In the genomic region with DNA sequence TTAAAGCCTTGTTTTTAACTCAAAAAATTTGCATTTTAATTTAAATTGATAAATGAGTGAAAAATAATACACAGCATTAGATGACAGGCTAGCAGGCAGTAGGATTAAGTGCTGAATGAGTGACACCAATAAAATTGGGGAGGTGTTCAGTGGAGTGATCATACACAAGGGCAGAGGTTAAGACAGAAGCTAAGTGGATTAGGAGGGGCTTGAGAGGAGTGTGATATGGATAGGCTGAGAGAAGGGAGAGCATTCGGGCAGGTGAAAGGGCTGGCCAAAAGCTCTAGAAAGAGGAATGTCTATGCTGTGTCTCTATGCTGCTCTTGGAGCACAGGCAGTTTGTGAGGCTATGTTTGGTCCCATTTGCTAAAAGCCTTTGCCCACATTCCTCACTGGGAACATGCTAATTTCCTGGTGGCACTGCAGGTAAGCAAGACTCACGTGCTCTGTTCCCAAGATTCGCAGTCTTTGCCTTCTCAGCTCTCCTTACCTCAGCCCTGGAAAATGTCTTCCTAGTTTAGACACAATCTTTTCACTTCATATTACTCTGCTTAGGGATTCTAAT, we compare ENCODE assay signal across 20 cellular contexts. TPM values are rescaled to one million over a fixed set of nuclear protein-coding genes. Genes with fewer than 3 reads are reported as not detected.
"Had no signal": no experiment of that assay in that cellular context is flagged by ENCODE, and none has a peak within 500 bp of the region (broad histone marks: within the 10 kb centered on the region; RNA-seq: fewer than 3 reads in every experiment).

No MANE protein-coding gene starts in this region.

- H3K4me1 Mint-ChIP-seq: activated naive CD4-positive, alpha-beta T cell treated with anti-CD3 and anti-CD28 coated beads, Interleukin-2, amount 50 U/mL, for 24 hours; central memory CD8-positive, alpha-beta T cell; stimulated activated naive CD8-positive, alpha-beta T cell treated with anti-CD3 and anti-CD28 coated beads, Interleukin-15, amount 100 ng/mL, for 72 hours; T-helper 17 cell had no signal

- H3K27me3 Mint-ChIP-seq: activated B cell treated with CpG ODN at 0.5 μM for 24 hours, brain had no signal

- H3K27ac ChIP-seq: epithelial cell of prostate, gastrocnemius medialis, thoracic aorta had no signal

- DNase-seq: activated B cell treated with CpG ODN at 0.5 μM for 24 hours; activated CD4-positive, alpha-beta T cell treated with anti-CD3 and anti-CD28 coated beads, Interleukin-2, amount 50 U/mL, for 1 hour; activated T-cell treated with anti-CD3 and anti-CD28 coated beads for 4 hours; amniotic stem cell; cortex of kidney; effector memory CD4-positive, alpha-beta T cell; gastrocnemius medialis; left cardiac atrium; naive thymus-derived CD8-positive, alpha-beta T cell; stimulated activated CD4-positive, alpha-beta T cell treated with anti-CD3 and anti-CD28 coated beads, Interleukin-15, amount 100 ng/mL, for 24 hours; stimulated activated CD4-positive, alpha-beta T cell treated with anti-CD3 and anti-CD28 coated beads, Interleukin-4, amount 100 ng/mL, for 24 hours; stimulated activated naive CD8-positive, alpha-beta T cell treated with anti-CD3 and anti-CD28 coated beads, Interleukin-15, amount 100 ng/mL, for 72 hours; T-helper 17 cell had no signal

- ATAC-seq: gastrocnemius medialis; left cardiac atrium; naive thymus-derived CD8-positive, alpha-beta T cell; stimulated activated naive CD8-positive, alpha-beta T cell treated with anti-CD3 and anti-CD28 coated beads, Interleukin-15, amount 100 ng/mL, for 72 hours; T-helper 17 cell had no signal

- H3K9me3 ChIP-seq: gastrocnemius medialis, thoracic aorta had no signal

- H3K36me3 ChIP-seq: gastrocnemius medialis, thoracic aorta had no signal

- H3K27me3 ChIP-seq: gastrocnemius medialis had no signal

- H3K4me1 ChIP-seq: gastrocnemius medialis had no signal

- H3K4me3 Mint-ChIP-seq: activated B cell treated with CpG ODN at 0.5 μM for 24 hours; activated naive CD4-positive, alpha-beta T cell treated with anti-CD3 and anti-CD28 coated beads, Interleukin-2, amount 50 U/mL, for 24 hours; brain; central memory CD8-positive, alpha-beta T cell; naive thymus-derived CD8-positive, alpha-beta T cell; stimulated activated naive CD8-positive, alpha-beta T cell treated with anti-CD3 and anti-CD28 coated beads, Interleukin-15, amount 100 ng/mL, for 72 hours; T-helper 17 cell had no signal

- H3K4me3 ChIP-seq: gastrocnemius medialis, thoracic aorta had no signal

- H3K27ac Mint-ChIP-seq: activated B cell treated with CpG ODN at 0.5 μM for 24 hours; activated naive CD4-positive, alpha-beta T cell treated with anti-CD3 and anti-CD28 coated beads, Interleukin-2, amount 50 U/mL, for 24 hours; activated T-helper 2 cell treated with anti-CD3 and anti-CD28 coated beads, Interferon-gamma antibody, Interleukin-2, Interleukin-4, amounts not matched to agents 10 μg/mL and 5 μg/mL and 100 μg/mL, durations not matched to agents 14 hours and 24 hours and 36 hours; brain; naive thymus-derived CD8-positive, alpha-beta T cell; stimulated activated naive CD8-positive, alpha-beta T cell treated with anti-CD3 and anti-CD28 coated beads, Interleukin-15, amount 100 ng/mL, for 72 hours; T-helper 17 cell had no signal

- H3K9me3 Mint-ChIP-seq: activated B cell treated with CpG ODN at 0.5 μM for 24 hours; activated naive CD4-positive, alpha-beta T cell treated with anti-CD3 and anti-CD28 coated beads, Interleukin-2, amount 50 U/mL, for 24 hours; activated T-helper 2 cell treated with anti-CD3 and anti-CD28 coated beads, Interferon-gamma antibody, Interleukin-2, Interleukin-4, amounts not matched to agents 10 μg/mL and 5 μg/mL and 100 μg/mL, durations not matched to agents 14 hours and 24 hours and 36 hours; brain; stimulated activated naive CD8-positive, alpha-beta T cell treated with anti-CD3 and anti-CD28 coated beads, Interleukin-15, amount 100 ng/mL, for 72 hours had no signal

- H3K36me3 Mint-ChIP-seq: activated naive CD4-positive, alpha-beta T cell treated with anti-CD3 and anti-CD28 coated beads, Interleukin-2, amount 50 U/mL, for 24 hours; brain; naive thymus-derived CD8-positive, alpha-beta T cell had no signal

RNA-seq across cellular contexts. Expression of gene CCSER1, which starts 52.8 kb away (rescaled TPM):
- total RNA-seq: activated T-helper 2 cell treated with anti-CD3 and anti-CD28 coated beads, Interferon-gamma antibody, Interleukin-2, Interleukin-4, amounts not matched to agents 10 μg/mL and 5 μg/mL and 100 μg/mL, durations not matched to agents 14 hours and 24 hours and 36 hours; osteocyte had no signal
- polyA plus RNA-seq: naive thymus-derived CD8-positive, alpha-beta T cell had no signal
